ENCODE assay signal across 1 cellular context in genomic region chr4:25233737-25234389, GRCh38.
TF ChIP-seq lines count a peak whose summit lies in the region.

Gene PI4K2B, plus strand, starts transcription at chr4:25234033. Its CDS starts 131 bp downstream, at chr4:25234164.

TF ChIP-seq in HepG2, 621 proteins besides CTCF, POLR2A, EP300 and RAD21 (continued from another document and continues in another):
- TF ChIP-seq KDM5A (IDR thresholded peaks at IDR 0.05; ENCODE audit: borderline replicate concordance, low read length), result no peak; the same call in 1 of the 2 replicates
- TF ChIP-seq NFIC (IDR thresholded peaks at IDR 0.05; ENCODE audit: low read length), result no peak
- no peak for TF ChIP-seq PRDM4 (CRISPR knock-in tag; IDR thresholded peaks at IDR 0.05; ENCODE audit: borderline replicate concordance)
- TF ChIP-seq GATAD1 (CRISPR knock-in tag; IDR thresholded peaks at IDR 0.05), result peak; percentile 32; the same call in 1 of the 2 replicates
- TF ChIP-seq ZNF234 (CRISPR knock-in tag; conservative IDR thresholded peaks at IDR 0.05), result no peak
- no peak for TF ChIP-seq FOXP1 (IDR thresholded peaks at IDR 0.05)
- no peak for TF ChIP-seq FOXP1 (CRISPR knock-in tag; IDR thresholded peaks at IDR 0.05)
- TF ChIP-seq FOXO1 (CRISPR knock-in tag; IDR thresholded peaks at IDR 0.05), result 0 out of 2 replicates have a peak, but pooled peaks have one; percentile 59
- TF ChIP-seq, protein P1, sequence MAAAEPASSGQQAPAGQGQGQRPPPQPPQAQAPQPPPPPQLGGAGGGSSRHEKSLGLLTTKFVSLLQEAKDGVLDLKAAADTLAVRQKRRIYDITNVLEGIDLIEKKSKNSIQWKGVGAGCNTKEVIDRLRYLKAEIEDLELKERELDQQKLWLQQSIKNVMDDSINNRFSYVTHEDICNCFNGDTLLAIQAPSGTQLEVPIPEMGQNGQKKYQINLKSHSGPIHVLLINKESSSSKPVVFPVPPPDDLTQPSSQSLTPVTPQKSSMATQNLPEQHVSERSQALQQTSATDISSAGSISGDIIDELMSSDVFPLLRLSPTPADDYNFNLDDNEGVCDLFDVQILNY (CRISPR knock-in tag; conservative IDR thresholded peaks at IDR 0.05), result no peak; the same call in 1 of the 2 replicates
- no peak for TF ChIP-seq SMAD9 (CRISPR knock-in tag; IDR thresholded peaks at IDR 0.05)
- no peak for TF ChIP-seq SNAI1 (CRISPR knock-in tag; IDR thresholded peaks at IDR 0.05; ENCODE audit: borderline replicate concordance)
- no peak for TF ChIP-seq MLX (CRISPR knock-in tag; IDR thresholded peaks at IDR 0.05)
- TF ChIP-seq RFXAP (CRISPR knock-in tag; IDR thresholded peaks at IDR 0.05; ENCODE audit: borderline replicate concordance), result no peak
- peak; percentile 68; the same call in 1 of the 2 replicates for TF ChIP-seq ZNF768 (CRISPR knock-in tag; IDR thresholded peaks at IDR 0.05)
- TF ChIP-seq, protein P2, sequence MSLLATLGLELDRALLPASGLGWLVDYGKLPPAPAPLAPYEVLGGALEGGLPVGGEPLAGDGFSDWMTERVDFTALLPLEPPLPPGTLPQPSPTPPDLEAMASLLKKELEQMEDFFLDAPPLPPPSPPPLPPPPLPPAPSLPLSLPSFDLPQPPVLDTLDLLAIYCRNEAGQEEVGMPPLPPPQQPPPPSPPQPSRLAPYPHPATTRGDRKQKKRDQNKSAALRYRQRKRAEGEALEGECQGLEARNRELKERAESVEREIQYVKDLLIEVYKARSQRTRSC (CRISPR knock-in tag; IDR thresholded peaks at IDR 0.05; ENCODE audit: low read depth), result 0 out of 2 replicates have a peak, but pooled peaks have one; percentile 67
- TF ChIP-seq, protein P3, sequence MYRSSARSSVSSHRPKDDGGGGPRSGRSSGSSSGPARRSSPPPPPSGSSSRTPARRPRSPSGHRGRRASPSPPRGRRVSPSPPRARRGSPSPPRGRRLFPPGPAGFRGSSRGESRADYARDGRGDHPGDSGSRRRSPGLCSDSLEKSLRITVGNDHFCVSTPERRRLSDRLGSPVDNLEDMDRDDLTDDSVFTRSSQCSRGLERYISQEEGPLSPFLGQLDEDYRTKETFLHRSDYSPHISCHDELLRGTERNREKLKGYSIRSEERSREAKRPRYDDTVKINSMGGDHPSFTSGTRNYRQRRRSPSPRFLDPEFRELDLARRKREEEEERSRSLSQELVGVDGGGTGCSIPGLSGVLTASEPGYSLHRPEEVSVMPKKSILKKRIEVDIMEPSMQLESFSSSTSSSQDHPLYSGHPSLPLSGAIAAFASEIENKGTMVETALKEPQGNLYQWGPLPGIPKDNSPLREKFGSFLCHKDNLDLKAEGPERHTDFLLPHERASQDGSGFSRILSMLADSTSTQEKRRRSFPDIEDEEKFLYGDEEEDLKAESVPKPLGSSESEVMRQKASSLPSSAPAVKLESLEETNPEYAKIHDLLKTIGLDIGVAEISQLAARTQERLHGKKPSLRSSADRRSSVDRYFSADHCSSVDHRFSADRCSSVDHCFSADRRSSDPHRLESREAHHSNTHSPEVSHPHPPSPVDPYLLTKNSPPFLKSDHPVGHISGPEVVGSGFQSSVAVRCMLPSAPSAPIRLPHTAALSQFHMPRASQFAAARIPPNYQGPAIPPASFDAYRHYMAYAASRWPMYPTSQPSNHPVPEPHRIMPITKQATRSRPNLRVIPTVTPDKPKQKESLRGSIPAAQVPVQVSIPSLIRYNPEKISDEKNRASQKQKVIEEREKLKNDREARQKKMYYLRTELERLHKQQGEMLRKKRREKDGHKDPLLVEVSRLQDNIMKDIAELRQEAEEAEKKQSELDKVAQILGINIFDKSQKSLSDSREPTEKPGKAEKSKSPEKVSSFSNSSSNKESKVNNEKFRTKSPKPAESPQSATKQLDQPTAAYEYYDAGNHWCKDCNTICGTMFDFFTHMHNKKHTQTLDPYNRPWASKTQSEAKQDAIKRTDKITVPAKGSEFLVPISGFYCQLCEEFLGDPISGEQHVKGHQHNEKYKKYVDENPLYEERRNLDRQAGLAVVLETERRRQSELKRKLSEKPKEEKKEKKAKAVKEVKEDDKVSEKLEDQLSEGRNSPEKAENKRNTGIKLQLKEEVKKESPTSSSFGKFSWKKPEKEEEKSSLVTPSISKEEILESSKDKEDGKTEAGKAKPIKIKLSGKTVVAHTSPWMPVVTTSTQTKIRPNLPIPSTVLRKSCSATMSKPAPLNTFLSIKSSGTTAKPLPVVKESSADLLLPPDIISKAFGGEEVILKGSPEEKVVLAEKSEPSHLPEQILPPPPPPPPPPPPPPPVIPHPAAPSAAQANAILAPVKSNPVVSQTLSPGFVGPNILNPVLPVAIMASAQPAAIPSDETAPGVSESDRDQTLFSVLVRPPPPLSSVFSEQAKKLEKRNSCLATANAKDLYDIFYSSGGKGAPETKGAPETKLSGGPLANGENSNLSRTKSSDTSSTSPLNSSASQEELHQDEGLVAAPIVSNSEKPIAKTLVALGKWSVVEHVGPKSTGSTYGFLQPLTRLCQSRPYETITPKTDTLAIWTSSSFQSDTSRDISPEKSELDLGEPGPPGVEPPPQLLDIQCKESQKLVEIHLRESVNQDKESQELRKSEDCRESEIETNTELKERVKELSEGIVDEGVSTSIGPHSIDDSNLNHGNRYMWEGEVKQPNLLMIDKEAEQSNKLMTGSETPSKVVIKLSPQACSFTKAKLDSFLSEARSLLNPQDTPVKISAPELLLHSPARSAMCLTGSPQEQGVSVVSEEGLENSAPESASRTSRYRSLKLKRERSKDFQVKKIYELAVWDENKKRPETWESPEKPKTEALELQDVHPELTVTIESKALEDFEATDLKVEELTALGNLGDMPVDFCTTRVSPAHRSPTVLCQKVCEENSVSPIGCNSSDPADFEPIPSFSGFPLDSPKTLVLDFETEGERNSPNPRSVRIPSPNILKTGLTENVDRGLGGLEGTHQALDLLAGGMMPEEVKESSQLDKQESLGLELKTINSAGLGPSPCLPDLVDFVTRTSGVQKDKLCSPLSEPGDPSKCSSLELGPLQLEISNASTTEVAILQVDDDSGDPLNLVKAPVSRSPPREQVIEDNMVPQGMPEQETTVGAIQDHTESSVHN (CRISPR knock-in tag; IDR thresholded peaks at IDR 0.05), result no peak
- no peak for TF ChIP-seq ZNF10 (CRISPR knock-in tag; IDR thresholded peaks at IDR 0.05; ENCODE audit: borderline replicate concordance, low read depth)
- peak; percentile 92 for TF ChIP-seq UBTF (CRISPR knock-in tag; IDR thresholded peaks at IDR 0.05)
- no peak for TF ChIP-seq ZNF646 (CRISPR knock-in tag; IDR thresholded peaks at IDR 0.05)
- no peak for TF ChIP-seq THAP7 (CRISPR knock-in tag; IDR thresholded peaks at IDR 0.05)
- TF ChIP-seq NKX3-1 (CRISPR knock-in tag; IDR thresholded peaks at IDR 0.05), result peak; percentile 72; the same call in 1 of the 2 replicates
- no peak for TF ChIP-seq GZF1 (CRISPR knock-in tag; IDR thresholded peaks at IDR 0.05)
- TF ChIP-seq NFE2 (CRISPR knock-in tag; IDR thresholded peaks at IDR 0.05), result no peak
- TF ChIP-seq, protein P4, sequence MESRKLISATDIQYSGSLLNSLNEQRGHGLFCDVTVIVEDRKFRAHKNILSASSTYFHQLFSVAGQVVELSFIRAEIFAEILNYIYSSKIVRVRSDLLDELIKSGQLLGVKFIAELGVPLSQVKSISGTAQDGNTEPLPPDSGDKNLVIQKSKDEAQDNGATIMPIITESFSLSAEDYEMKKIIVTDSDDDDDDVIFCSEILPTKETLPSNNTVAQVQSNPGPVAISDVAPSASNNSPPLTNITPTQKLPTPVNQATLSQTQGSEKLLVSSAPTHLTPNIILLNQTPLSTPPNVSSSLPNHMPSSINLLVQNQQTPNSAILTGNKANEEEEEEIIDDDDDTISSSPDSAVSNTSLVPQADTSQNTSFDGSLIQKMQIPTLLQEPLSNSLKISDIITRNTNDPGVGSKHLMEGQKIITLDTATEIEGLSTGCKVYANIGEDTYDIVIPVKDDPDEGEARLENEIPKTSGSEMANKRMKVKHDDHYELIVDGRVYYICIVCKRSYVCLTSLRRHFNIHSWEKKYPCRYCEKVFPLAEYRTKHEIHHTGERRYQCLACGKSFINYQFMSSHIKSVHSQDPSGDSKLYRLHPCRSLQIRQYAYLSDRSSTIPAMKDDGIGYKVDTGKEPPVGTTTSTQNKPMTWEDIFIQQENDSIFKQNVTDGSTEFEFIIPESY (CRISPR knock-in tag; IDR thresholded peaks at IDR 0.05), result no peak
- TF ChIP-seq TCF7L2 (IDR thresholded peaks at IDR 0.05; ENCODE audit: low read depth, low read length), result no peak
- TF ChIP-seq TARDBP (CRISPR knock-in tag; IDR thresholded peaks at IDR 0.05), result no peak
- no peak; the same call in 1 of the 2 replicates for TF ChIP-seq NCOA2 (CRISPR knock-in tag; IDR thresholded peaks at IDR 0.05)
- no peak for TF ChIP-seq JUND (CRISPR knock-in tag; IDR thresholded peaks at IDR 0.05)
- TF ChIP-seq RXRA (CRISPR knock-in tag; IDR thresholded peaks at IDR 0.05), result no peak
- TF ChIP-seq ZNF562 (CRISPR knock-in tag; IDR thresholded peaks at IDR 0.05; ENCODE audit: borderline replicate concordance), result no peak
- no peak for TF ChIP-seq ZNF3 (CRISPR knock-in tag; IDR thresholded peaks at IDR 0.05)
- no peak for TF ChIP-seq ZNF34 (CRISPR knock-in tag; IDR thresholded peaks at IDR 0.05; ENCODE audit: borderline replicate concordance)
